ENCODE assay signal across 16 cellular contexts in the genomic region with DNA sequence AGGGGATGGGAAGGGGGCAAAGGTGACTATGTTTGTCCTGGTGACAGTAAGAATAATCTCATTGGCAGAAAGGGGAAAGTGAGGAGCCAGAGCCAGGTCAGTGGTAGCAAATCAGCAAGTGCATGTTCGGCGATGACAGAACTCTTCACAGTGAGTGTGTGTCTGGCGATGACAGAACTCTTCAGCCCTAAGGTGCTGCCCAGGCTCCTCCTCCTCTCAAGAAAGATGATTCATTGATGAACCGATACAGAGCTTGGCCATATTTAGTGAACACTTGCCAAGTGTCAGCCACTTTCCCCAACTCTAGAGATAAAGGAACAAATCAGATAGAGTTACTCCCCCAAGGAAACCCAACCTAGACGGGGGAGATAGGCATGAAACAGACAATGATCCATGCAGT.
DNase-seq lines count a peak whose midpoint lies in the region; ATAC-seq, FAIRE-seq and TF ChIP-seq lines count a peak whose summit lies in the region.
"Had no signal": no experiment of that assay in that cellular context is flagged by ENCODE, and none has a peak within 500 bp of the region (broad histone marks: within the 10 kb centered on the region; RNA-seq: fewer than 3 reads in every experiment).

No MANE protein-coding gene starts in this region.

- H3K56ac ChIP-seq in H1 (replicated peaks; ENCODE audit: insufficient read length, low read depth, low read length): no peak overlapping the region

- no peak overlapping the region for H3K18ac ChIP-seq in H1 (ENCODE audit: extremely low read depth, low read length)

- H3K9me2 ChIP-seq in PC-9 (ENCODE audit: insufficient read depth): no peaks in the 10 kb centered on the region

- H3K23ac ChIP-seq in H1 (ENCODE audit: insufficient read length): no peak overlapping the region

- H3K27ac Mint-ChIP-seq in stimulated activated naive CD8-positive, alpha-beta T cell treated with anti-CD3 and anti-CD28 coated beads, Interleukin-15, amount 100 ng/mL, for 72 hours: no peak overlapping the region
- H3K27ac Mint-ChIP-seq: B cell, naive B cell, progenitor cell of endocrine pancreas had no signal

- H3K4me2 ChIP-seq in PC-9 (no peak overlapping the region), H1 (ENCODE audit: insufficient read depth in 1 of 2, low read depth in 2 of 2, low read length in 2 of 2) (no peak overlapping the region)

- DNase-seq in heart right ventricle (peak in 1 of 2 donors; percentile 10), left ventricle myocardium inferior (no peak), PC-9 (peak; percentile 19 to 38), H1 (ENCODE audit: low read depth in 1 of 2, low spot score in 2 of 2) (no peak), gastrocnemius medialis (no peak), spleen (no peak), posterior cingulate gyrus (no peak)
- DNase-seq in stimulated activated naive CD8-positive, alpha-beta T cell treated with anti-CD3 and anti-CD28 coated beads, Interleukin-15, amount 100 ng/mL, for 72 hours: no peak
- DNase-seq: activated naive CD4-positive, alpha-beta T cell; body of pancreas; dorsolateral prefrontal cortex; naive B cell; NK-92 treated with Interleukin-12 subunit alpha and Interleukin-12 subunit beta, amount 100 ng/mL, for 24 hours; T1000 had no signal

- no peak overlapping the region for H3K14ac ChIP-seq in H1 (ENCODE audit: insufficient read length)

- no peaks in the 10 kb centered on the region for H3F3A ChIP-seq in PC-9 (ENCODE audit: insufficient read depth, low read depth)

- intact Hi-C loops in heart right ventricle (cut with DNase I) (no loop called here), left ventricle myocardium inferior (cut with micrococcal nuclease) (no loop called here), PC-9 (cut with micrococcal nuclease; ENCODE audit: unreplicated experiment) (no loop called here), gastrocnemius medialis (cut with DNase I; ENCODE audit: low total_unique reads) (no loop called here), spleen (cut with DNase I; ENCODE audit: low total_unique reads) (no loop called here), posterior cingulate gyrus (cut with DNase I) (no loop called here)

- H4K20me1 ChIP-seq in PC-9 (ENCODE audit: insufficient read depth) (no peaks in the 10 kb centered on the region), H1 (replicated peaks in 1 of 2; ENCODE audit: control insufficient read depth in 1 of 2, insufficient read depth in 2 of 2, low read length in 2 of 2) (no peaks in the 10 kb centered on the region)

- no peak overlapping the region for H2BK5ac ChIP-seq in H1 (ENCODE audit: low read depth, low read length)

- H3K9me3 Mint-ChIP-seq in stimulated activated naive CD8-positive, alpha-beta T cell treated with anti-CD3 and anti-CD28 coated beads, Interleukin-15, amount 100 ng/mL, for 72 hours: no peaks in the 10 kb centered on the region

- TF ChIP-seq CTCF in heart right ventricle (IDR thresholded peaks at IDR 0.05): no peak
- TF ChIP-seq CTCF in left ventricle myocardium inferior (IDR thresholded peaks at IDR 0.05; ENCODE audit: borderline replicate concordance): no peak
- TF ChIP-seq CTCF in PC-9 (conservative IDR thresholded peaks at IDR 0.05): no peak
- TF ChIP-seq CTCF in H1 (IDR thresholded peaks at IDR 0.05; ENCODE audit: control extremely low read depth in 1 of 3, insufficient read depth in 1 of 3, low read depth in 1 of 3, low read length in 3 of 3): no peak
- TF ChIP-seq CTCF in gastrocnemius medialis (IDR thresholded peaks at IDR 0.05 in 4 of 5, conservative IDR thresholded peaks at IDR 0.05 in 1 of 5): no peak
- no peak for TF ChIP-seq CTCF in spleen (IDR thresholded peaks at IDR 0.05 in 8 of 11, conservative IDR thresholded peaks at IDR 0.05 in 3 of 11)

- no peak overlapping the region for H3K4me3 Mint-ChIP-seq in stimulated activated naive CD8-positive, alpha-beta T cell treated with anti-CD3 and anti-CD28 coated beads, Interleukin-15, amount 100 ng/mL, for 72 hours
- H3K4me3 Mint-ChIP-seq: B cell, naive B cell had no signal

- no peak overlapping the region for H3K4ac ChIP-seq in H1 (replicated peaks; ENCODE audit: insufficient read length, low read depth, low read length)

- H3K9ac ChIP-seq in H1 (replicated peaks in 1 of 4; ENCODE audit: extremely low read depth in 1 of 4, low read depth in 3 of 4, low read length in 3 of 4): no peak overlapping the region

- H3K23me2 ChIP-seq in H1 (ENCODE audit: low read depth, low read length): no peaks in the 10 kb centered on the region

- no peak overlapping the region for H4K91ac ChIP-seq in H1 (replicated peaks; ENCODE audit: insufficient read length, low read length)

- H3K9me3 ChIP-seq in heart right ventricle (no peaks in the 10 kb centered on the region), left ventricle myocardium inferior (replicated peaks) (no peaks in the 10 kb centered on the region), PC-9 (ENCODE audit: insufficient read depth, low read depth) (no peaks in the 10 kb centered on the region), H1 (ENCODE audit: insufficient read depth in 2 of 2, low read depth in 1 of 2, low read length in 1 of 2) (no peaks in the 10 kb centered on the region), gastrocnemius medialis (no peaks in the 10 kb centered on the region), spleen (no peaks in the 10 kb centered on the region)
- H3K9me3 ChIP-seq: body of pancreas had no signal

- H2BK15ac ChIP-seq in H1 (ENCODE audit: low read length): no peak overlapping the region

- no peak overlapping the region for H4K5ac ChIP-seq in H1 (ENCODE audit: insufficient read length, low read depth, low read length)

- 36 to 54% methylated on average over 5 of the region's 5 CpGs for WGBS in heart right ventricle, 2 donors
- WGBS in H1 (ENCODE audit: extremely low coverage in 1 of 2, insufficient coverage in 1 of 2, insufficient read length in 1 of 2, insufficient replicate concordance in 2 of 2, low coverage in 1 of 2, low lambda C conversion rate in 2 of 2, missing lambda C conversion rate in 1 of 2), 2 experiments: 96% methylated on average over 5 of the region's 5 CpGs; no CpG with 5 or more reads in 1 of the 2 experiments
- WGBS in spleen, 5 donors: 89 to 93% (median 92%) methylated on average over 4 to 5 of the region's 5 CpGs

- H3K4me3 ChIP-seq in heart right ventricle: no peak overlapping the region
- H3K4me3 ChIP-seq in left ventricle myocardium inferior: no peak overlapping the region
- no peak overlapping the region for H3K4me3 ChIP-seq in PC-9
- H3K4me3 ChIP-seq in H1 (ENCODE audit: extremely low read depth in 1 of 4, insufficient read depth in 2 of 4, low read depth in 3 of 4, low read length in 4 of 4): no peak overlapping the region
- H3K4me3 ChIP-seq in gastrocnemius medialis: no peak overlapping the region
- H3K4me3 ChIP-seq in spleen: no peak overlapping the region
- H3K4me3 ChIP-seq: body of pancreas, dorsolateral prefrontal cortex had no signal

- H4K8ac ChIP-seq in H1 (ENCODE audit: extremely low read depth, insufficient read depth, low read length): no peak overlapping the region

- H2AFZ ChIP-seq in PC-9: no peak overlapping the region
- H2AFZ ChIP-seq in H1 (ENCODE audit: low read length): no peak overlapping the region

- no TSS peak for BruUV-seq in PC-9 (replicated peaks; lab: Mats Ljungman, UMichigan)

- peak in 5 of 8 donors; percentile 23 to 93 (median 69) for ATAC-seq in heart right ventricle
- peak; percentile 42 for ATAC-seq in stimulated activated naive CD8-positive, alpha-beta T cell treated with anti-CD3 and anti-CD28 coated beads, Interleukin-15, amount 100 ng/mL, for 72 hours
- ATAC-seq in gastrocnemius medialis: no peak
- ATAC-seq: body of pancreas had no signal

- H3K79me1 ChIP-seq in H1 (ENCODE audit: low read depth, low read length): no peaks in the 10 kb centered on the region

- H3K36me3 ChIP-seq in heart right ventricle: no peaks in the 10 kb centered on the region
- H3K36me3 ChIP-seq in left ventricle myocardium inferior: no peaks in the 10 kb centered on the region
- H3K36me3 ChIP-seq in PC-9 (ENCODE audit: low read depth): no peaks in the 10 kb centered on the region
- no peaks in the 10 kb centered on the region for H3K36me3 ChIP-seq in H1 (ENCODE audit: control insufficient read depth in 2 of 4, insufficient read depth in 4 of 4, low read length in 3 of 4)
- no peaks in the 10 kb centered on the region for H3K36me3 ChIP-seq in gastrocnemius medialis
- H3K36me3 ChIP-seq in spleen: no peaks in the 10 kb centered on the region

- H3K4me1 ChIP-seq in heart right ventricle: peaks cover 0 to 3% (median 0%) of the 10 kb centered on the region in 9 donors
- H3K4me1 ChIP-seq in left ventricle myocardium inferior: no peaks in the 10 kb centered on the region
- peaks cover 6% of the 10 kb centered on the region; the same call in 1 of the 2 replicates for H3K4me1 ChIP-seq in PC-9 (replicated peaks; ENCODE audit: insufficient read depth)
- peaks cover 12 to 19% (median 14%) of the 10 kb centered on the region in 4 experiments for H3K4me1 ChIP-seq in H1 (replicated peaks in 1 of 4; ENCODE audit: control insufficient read depth in 3 of 4, insufficient read depth in 4 of 4, low read length in 3 of 4)
- H3K4me1 ChIP-seq in gastrocnemius medialis: no peaks in the 10 kb centered on the region
- H3K4me1 ChIP-seq in spleen: peaks cover 0 to 6% (median 0%) of the 10 kb centered on the region in 6 donors
- H3K4me1 ChIP-seq: body of pancreas had no signal

- H3K27me3 Mint-ChIP-seq in stimulated activated naive CD8-positive, alpha-beta T cell treated with anti-CD3 and anti-CD28 coated beads, Interleukin-15, amount 100 ng/mL, for 72 hours: no peaks in the 10 kb centered on the region
- H3K27me3 Mint-ChIP-seq: progenitor cell of endocrine pancreas had no signal

- CTCF ChIA-PET in PC-9 (lab: Charles Lee) (interaction anchor here (0.6 kb wide), 1 partner anchor 286 kb away, joined by 15 read pairs; no protein-coding TSS in a partner anchor), H1 (lab: Charles Lee; ENCODE audit: partially characterized antibody) (interaction anchor here (0.6 kb wide), 2 partner anchors 64 to 91 kb away, joined by 3 read pairs; no protein-coding TSS in a partner anchor)

- peak overlapping the region; percentile 32; the same call in 1 of the 2 replicates for H2BK12ac ChIP-seq in H1 (ENCODE audit: low read depth, low read length)

- in situ Hi-C loops in gastrocnemius medialis (cut with MboI; ENCODE audit: low sequenced_read_pairs in 4 of 4): no loop called here

- H2AK5ac ChIP-seq in H1 (ENCODE audit: low read depth, low read length): no peak overlapping the region

- H3K27me3 ChIP-seq in heart right ventricle: peaks cover 0 to 36% (median 26%) of the 10 kb centered on the region in 7 donors
- H3K27me3 ChIP-seq in left ventricle myocardium inferior (ENCODE audit: low read depth): peaks cover 63% of the 10 kb centered on the region
- H3K27me3 ChIP-seq in PC-9 (ENCODE audit: insufficient read depth, low read depth): no peaks in the 10 kb centered on the region
- no peaks in the 10 kb centered on the region for H3K27me3 ChIP-seq in H1 (replicated peaks in 1 of 4; ENCODE audit: control insufficient read depth in 3 of 4, extremely low read depth in 1 of 4, insufficient read depth in 3 of 4, low read length in 3 of 4)
- no peaks in the 10 kb centered on the region for H3K27me3 ChIP-seq in gastrocnemius medialis
- peaks cover 0 to 15% (median 0%) of the 10 kb centered on the region in 7 donors for H3K27me3 ChIP-seq in spleen (replicated peaks in 1 of 7)
- H3K27me3 ChIP-seq: body of pancreas had no signal

- no peak for TF ChIP-seq POLR2A in H1 (IDR thresholded peaks at IDR 0.05; ENCODE audit: control extremely low read depth in 1 of 2, low read depth in 2 of 2, low read length in 2 of 2)
- TF ChIP-seq POLR2A in gastrocnemius medialis (IDR thresholded peaks at IDR 0.05): no peak
- TF ChIP-seq POLR2A in spleen (IDR thresholded peaks at IDR 0.05): no peak

- H2BK20ac ChIP-seq in H1 (ENCODE audit: low read length): peak overlapping the region; percentile 67; the same call in 1 of the 2 replicates

- POLR2A ChIA-PET in PC-9 (lab: Charles Lee; ENCODE audit: unreplicated experiment) (interaction anchor here (0.6 kb wide), 1 partner anchor 200 kb away, joined by 5 read pairs; no protein-coding TSS in a partner anchor), H1 (lab: Charles Lee; ENCODE audit: partially characterized antibody) (no interaction called here)

- no peak for TF ChIP-seq RAD21 in H1 (IDR thresholded peaks at IDR 0.05 in 1 of 2, conservative IDR thresholded peaks at IDR 0.05 in 1 of 2; ENCODE audit: low read depth in 2 of 2, low read length in 2 of 2)

- H2BK120ac ChIP-seq in H1 (replicated peaks; ENCODE audit: low read depth, low read length): no peak overlapping the region

- no peak for FAIRE-seq in H1 (lab: Jason Lieb, UNC)

- H3K4me1 Mint-ChIP-seq in stimulated activated naive CD8-positive, alpha-beta T cell treated with anti-CD3 and anti-CD28 coated beads, Interleukin-15, amount 100 ng/mL, for 72 hours: peaks cover 31% of the 10 kb centered on the region

- no peak for TF ChIP-seq EP300 in H1 (IDR thresholded peaks at IDR 0.05; ENCODE audit: borderline replicate concordance in 1 of 2, low read depth in 2 of 2, low read length in 2 of 2)

- H3K27ac ChIP-seq in heart right ventricle: no peak overlapping the region
- no peak overlapping the region for H3K27ac ChIP-seq in left ventricle myocardium inferior (replicated peaks)
- no peak overlapping the region for H3K27ac ChIP-seq in PC-9
- no peak overlapping the region for H3K27ac ChIP-seq in H1 (ENCODE audit: low read depth, low read length)
- H3K27ac ChIP-seq in gastrocnemius medialis: no peak overlapping the region
- no peak overlapping the region for H3K27ac ChIP-seq in spleen
- H3K27ac ChIP-seq: body of pancreas, dorsolateral prefrontal cortex had no signal

- H3K79me2 ChIP-seq in PC-9 (ENCODE audit: low read depth) (no peaks in the 10 kb centered on the region), H1 (ENCODE audit: control insufficient read depth in 1 of 2, insufficient read depth in 2 of 2, low read length in 2 of 2) (no peaks in the 10 kb centered on the region)

Comparison
In these comparisons a context has a peak if more than half of its experiments do, and no peak if none do; other contexts are left out.
1. ATAC-seq: peak in heart right ventricle (5 of 8) and stimulated activated naive CD8-positive, alpha-beta T cell treated with anti-CD3 and anti-CD28 coated beads, Interleukin-15, amount 100 ng/mL, for 72 hours (single experiment); none in gastrocnemius medialis (0 of 2).
2. DNase-seq: peak in PC-9 (2 of 2); none in left ventricle myocardium inferior (single experiment), H1 (0 of 2), stimulated activated naive CD8-positive, alpha-beta T cell treated with anti-CD3 and anti-CD28 coated beads, Interleukin-15, amount 100 ng/mL, for 72 hours (0 of 2), gastrocnemius medialis (0 of 2), spleen (single experiment) and posterior cingulate gyrus (0 of 10).